In genomic region chr15:20551289-20551688, GRCh38 we compare ENCODE assay signal across 18 cellular contexts. TPM values are rescaled to one million over a fixed set of nuclear protein-coding genes. Genes with fewer than 3 reads are reported as not detected.
"Had no signal": no experiment of that assay in that cellular context is flagged by ENCODE, and none has a peak within 500 bp of the region (broad histone marks: within the 10 kb centered on the region; RNA-seq: fewer than 3 reads in every experiment).

No MANE protein-coding gene starts in this region.

RNA-seq across cellular contexts. Expression of gene GOLGA6L6, which starts 9.7 kb away (rescaled TPM):
- total RNA-seq: activated B cell treated with CpG ODN at 0.5 μM for 24 hours; activated CD4-positive, alpha-beta memory T cell treated with anti-CD3 and anti-CD28 coated beads for 36 hours; activated CD4-positive, alpha-beta T cell treated with anti-CD3 and anti-CD28 coated beads, Interleukin-2, amount 10 ng/mL, durations not matched to agents 24 days and 14 days; activated CD8-positive, alpha-beta memory T cell treated with anti-CD3 and anti-CD28 coated beads for 36 hours; activated CD8-positive, alpha-beta T cell treated with anti-CD3 and anti-CD28 coated beads for 36 hours; activated naive CD4-positive, alpha-beta T cell treated with anti-CD3 and anti-CD28 coated beads for 36 hours; activated naive CD4-positive, alpha-beta T cell treated with anti-CD3 and anti-CD28 coated beads, Interleukin-2, amount 50 U/mL, for 72 hours; activated naive CD8-positive, alpha-beta T cell treated with anti-CD3 and anti-CD28 coated beads for 36 hours; activated T-cell treated with anti-CD3 and anti-CD28 coated beads, Interleukin-2, amount 50 U/mL, for 4 hours; activated T-cell treated with anti-CD3 and anti-CD28 coated beads, Interleukin-2, amount 50 U/mL, for 72 hours; activated T-helper 1 cell treated with anti-CD3 and anti-CD28 coated beads, Interleukin-12 subunit alpha, Interleukin-12 subunit beta, Interleukin-2, Interleukin-4 antibody, amounts not matched to agents 30 ng/mL and 10 ng/mL and 1 ng/mL, durations not matched to agents 14 hours and 24 hours and 36 hours; activated T-helper 17 cell treated with anti-CD3 and anti-CD28 coated beads, Interleukin-2, amount 50 U/mL, for 72 hours; adrenal gland; aorta; astrocyte; body of pancreas; breast epithelium; cardiac septum had no signal
